In genomic region chr2:84472406-84472805, GRCh38 we compare ENCODE assay signal across 7 cellular contexts. TPM values are rescaled to one million over a fixed set of nuclear protein-coding genes. Genes with fewer than 3 reads are reported as not detected.
A peak's percentile ranks its signal among the peaks of the same experiment; 100 is the strongest.
DNase-seq lines count a peak whose midpoint lies in the region; FAIRE-seq and TF ChIP-seq lines count a peak whose summit lies in the region.
"Not testable (repeated sequence)": the region's sequence is repeated elsewhere in the genome, so short reads cannot be mapped to it uniquely, and the experiment has no call there.

No MANE protein-coding gene starts in this region.

- H3K36me3 ChIP-seq in astrocyte (ENCODE audit: insufficient read depth, low read length); liver (ENCODE audit: control insufficient read depth in 4 of 4, insufficient read depth in 3 of 4, low read depth in 1 of 4, low read length in 3 of 4); stomach: not testable (repeated sequence)

- TF ChIP-seq EP300 in stomach (IDR thresholded peaks at IDR 0.05): not testable (repeated sequence)

- DNase-seq in HCEC 1CT (peak; percentile 19), RPMI7951 (ENCODE audit: low read depth) (peak; percentile 61), astrocyte (ENCODE audit: low read depth) (peak; percentile 50), choroid plexus epithelial cell (ENCODE audit: low read depth) (peak; percentile 59), fibroblast of pulmonary artery (ENCODE audit: low read depth) (peak; percentile 66), stomach (peak; percentile 56)

- H3K4me1 Mint-ChIP-seq in astrocyte (ENCODE audit: low read depth, unreplicated experiment): not testable (repeated sequence)

- peak in 1 of 2 donors; percentile 25 for TF ChIP-seq RAD21 in liver (IDR thresholded peaks at IDR 0.05)

- H4K20me1 ChIP-seq in astrocyte (ENCODE audit: insufficient read depth, low read length): not testable (repeated sequence)

- not testable (repeated sequence) for H3K9me3 ChIP-seq in astrocyte (ENCODE audit: insufficient read depth, low read depth, low read length); liver (ENCODE audit: control insufficient read depth in 4 of 4, low read length in 3 of 4)
- peaks cover 7 to 30% (median 8%) of the 10 kb centered on the region in 4 donors for H3K9me3 ChIP-seq in stomach

- 32% methylated on average over 2 of the region's 2 CpGs for WGBS in liver
- WGBS in stomach, 5 donors: 20 to 39% (median 30%) methylated on average over 2 of the region's 2 CpGs

- H3K36me3 Mint-ChIP-seq in astrocyte (ENCODE audit: low read depth, unreplicated experiment): not testable (repeated sequence)

- H3K79me2 ChIP-seq in astrocyte (ENCODE audit: insufficient read depth, low read length): not testable (repeated sequence)

- TF ChIP-seq POLR2A in stomach (IDR thresholded peaks at IDR 0.05): not testable (repeated sequence)

- not testable (repeated sequence) for TF ChIP-seq CTCF in astrocyte (IDR thresholded peaks at IDR 0.05; ENCODE audit: insufficient read depth, low read depth, low read length); choroid plexus epithelial cell (conservative IDR thresholded peaks at IDR 0.05; ENCODE audit: low read depth, low read length); fibroblast of pulmonary artery (IDR thresholded peaks at IDR 0.05; ENCODE audit: low read length, missing control alignments); liver (IDR thresholded peaks at IDR 0.05; ENCODE audit: low read depth, low read length, missing input control); stomach (IDR thresholded peaks at IDR 0.05)

- H3K27me3 Mint-ChIP-seq in astrocyte (ENCODE audit: low read depth, unreplicated experiment): not testable (repeated sequence)

- not testable (repeated sequence) for H2AFZ ChIP-seq in astrocyte (ENCODE audit: low read depth, low read length)

- H3K4me3 Mint-ChIP-seq in astrocyte (ENCODE audit: unreplicated experiment): not testable (repeated sequence)

- H3K27ac ChIP-seq in astrocyte (ENCODE audit: low read depth, low read length); liver (ENCODE audit: low read depth in 1 of 2, low read length in 2 of 2); stomach: not testable (repeated sequence)

- not testable (repeated sequence) for H3K9ac ChIP-seq in astrocyte (ENCODE audit: low read length); liver (ENCODE audit: low read depth in 1 of 2, low read length in 2 of 2)

- H3K4me2 ChIP-seq in astrocyte (ENCODE audit: low read length): not testable (repeated sequence)

- not testable (repeated sequence) for H3K27ac Mint-ChIP-seq in astrocyte (ENCODE audit: unreplicated experiment)

- peaks cover 34% of the 10 kb centered on the region for H3K9me3 Mint-ChIP-seq in astrocyte (ENCODE audit: unreplicated experiment)

- not testable (repeated sequence) for H3K4me3 ChIP-seq in astrocyte (ENCODE audit: insufficient read depth, low read depth, low read length); choroid plexus epithelial cell (ENCODE audit: low read depth, low read length); fibroblast of pulmonary artery (replicated peaks; ENCODE audit: low read depth, low read length); liver (ENCODE audit: low read depth in 1 of 3, low read length in 3 of 3); stomach

- H3K27me3 ChIP-seq in astrocyte (ENCODE audit: insufficient read depth, low read length); liver (ENCODE audit: control insufficient read depth in 4 of 4, insufficient read depth in 4 of 4, low read length in 3 of 4); stomach: not testable (repeated sequence)

- peak; percentile 29 for FAIRE-seq in astrocyte (lab: Jason Lieb, UNC)

- intact Hi-C loops in stomach (cut with DNase I; ENCODE audit: low total_unique reads): not testable (repeated sequence)

- H3K4me1 ChIP-seq in astrocyte (ENCODE audit: insufficient read depth, low read length): not testable (repeated sequence)
- H3K4me1 ChIP-seq in liver (ENCODE audit: control insufficient read depth in 4 of 4, insufficient read depth in 4 of 4, low read length in 3 of 4) (peaks cover 1 to 15% (median 13%) of the 10 kb centered on the region in 4 donors), stomach (peaks cover 0 to 25% (median 14%) of the 10 kb centered on the region in 4 donors)

TF ChIP-seq in liver, 16 proteins besides CTCF, POLR2A, EP300 and RAD21:
- TF ChIP-seq HNF4A (conservative IDR thresholded peaks at IDR 0.05) (peak; percentile 25 to 35), SP1 (IDR thresholded peaks at IDR 0.05) (peak; percentile 16)

RNA-seq across cellular contexts. Expression of gene SUCLG1, which starts 13.3 kb away (rescaled TPM):
- total RNA-seq in RPMI7951 (2014; rRNA removed; shearing (Covaris generic)): 91.9 and 134 TPM in 2 replicates
- total RNA-seq in astrocyte (50.6 and 54.8 TPM in 2 replicates), liver (100 to 1,000 TPM in 1 of 2 donors, 10 to 100 TPM in 1; 60.5 to 149 TPM), stomach (10 to 100 TPM; 19.6 to 98.6 (median 83.7) TPM)
- polyA plus RNA-seq in liver (100 to 1,000 TPM; 101 to 138 TPM), stomach (100 to 1,000 TPM in 2 of 3 donors, 10 to 100 TPM in 1; 89.0 to 115 (median 102) TPM)

RNA-seq across cellular contexts. Expression of gene DNAH6, which starts 43.9 kb away (rescaled TPM):
- 0.10 and 0.12 TPM in 2 replicates for total RNA-seq in RPMI7951 (2014; rRNA removed; shearing (Covaris generic))
- total RNA-seq in astrocyte: 0.20 and 0.24 TPM in 2 replicates
- total RNA-seq in liver: 1 to 10 TPM in 1 of 2 donors, under 1 TPM in 1; 0.47 to 1.6 TPM
- under 1 TPM; 0.32 to 0.71 TPM for polyA plus RNA-seq in liver
- total RNA-seq in stomach: 1 to 10 TPM in 3 of 5 donors, under 1 TPM in 2; 0.29 to 4.5 (median 1.3) TPM
- polyA plus RNA-seq in stomach: under 1 TPM; 0.15 to 0.20 (median 0.19) TPM
